Comparison of ENCODE assay signal across 10 cellular contexts in the genomic region with DNA sequence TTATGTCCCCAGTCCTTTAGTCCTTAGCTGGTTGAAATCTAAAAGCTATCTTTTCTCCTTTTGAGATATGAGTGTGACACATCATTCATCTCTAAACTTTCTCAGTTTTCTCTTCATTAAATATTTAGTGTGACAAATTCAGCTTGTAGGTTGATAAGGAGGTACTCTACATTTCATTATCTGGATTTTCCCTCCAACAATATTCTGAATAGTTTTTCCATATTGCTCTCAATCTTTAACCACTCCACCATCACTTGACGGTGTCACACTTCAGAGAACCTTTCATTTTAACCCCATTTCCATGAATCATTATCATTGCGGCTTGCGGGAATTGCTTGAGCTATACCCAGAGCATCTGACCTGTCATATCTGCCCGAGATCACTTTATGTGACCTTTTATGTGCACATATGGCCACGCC. TPM values are rescaled to one million over a fixed set of nuclear protein-coding genes. Genes with fewer than 3 reads are reported as not detected.
DNase-seq lines count a peak whose midpoint lies in the region; ATAC-seq and TF ChIP-seq lines count a peak whose summit lies in the region.
"Had no signal": no experiment of that assay in that cellular context is flagged by ENCODE, and none has a peak within 500 bp of the region (broad histone marks: within the 10 kb centered on the region; RNA-seq: fewer than 3 reads in every experiment).

No MANE protein-coding gene starts in this region.

- peaks cover 14% of the 10 kb centered on the region for H3F3A ChIP-seq in smooth muscle cell (ENCODE audit: low read depth)

- TF ChIP-seq POLR2A in erythroblast (IDR thresholded peaks at IDR 0.05; ENCODE audit: low read length) = no peak

- H3K79me2 ChIP-seq in smooth muscle cell (ENCODE audit: low read depth) = no peaks in the 10 kb centered on the region

- H3K27ac ChIP-seq in smooth muscle cell (ENCODE audit: low read depth) (peak overlapping the region; percentile 81), coronary artery (peak overlapping the region in 1 of 2 donors; percentile 75)

- H4K20me1 ChIP-seq in smooth muscle cell (ENCODE audit: low read depth) = no peaks in the 10 kb centered on the region

- no peaks in the 10 kb centered on the region for H3K9me3 ChIP-seq in smooth muscle cell (replicated peaks; ENCODE audit: low read depth)

- TF ChIP-seq CTCF in smooth muscle cell (IDR thresholded peaks at IDR 0.05; ENCODE audit: borderline replicate concordance, insufficient read depth, poor library complexity, severe bottlenecking) = no peak
- TF ChIP-seq CTCF in coronary artery (IDR thresholded peaks at IDR 0.05) = no peak

- no peaks in the 10 kb centered on the region for H3K4me1 ChIP-seq in smooth muscle cell (ENCODE audit: low read depth)

- 75% methylated on average over 5 of the region's 5 CpGs for WGBS in smooth muscle cell (ENCODE audit: low lambda C conversion rate)

- intact Hi-C loops in sciatic nerve (cut with DNase I) = no loop called here

- ATAC-seq in GM18909 (IDR thresholded peaks at IDR 0.05; ENCODE audit: poor library complexity, unreplicated experiment) = peak; percentile 82
- peak; percentile 60 for ATAC-seq in HG03039 (IDR thresholded peaks at IDR 0.05; ENCODE audit: unreplicated experiment)
- ATAC-seq in sciatic nerve = no peak

- H3K4me3 ChIP-seq in smooth muscle cell (no peak overlapping the region), coronary artery (no peak overlapping the region)
- H3K4me3 ChIP-seq: skin epidermis had no signal

- peak; percentile 43 to 64 for DNase-seq in activated CD4-positive, alpha-beta T cell treated with anti-CD3 and anti-CD28 coated beads, Interleukin-2, amount 50 U/mL, for 48 hours
- DNase-seq in smooth muscle cell (lab: John Stamatoyannopoulos, UW; ENCODE audit: unreplicated experiment) (no peak), sciatic nerve (ENCODE audit: low spot score) (no peak), coronary artery (ENCODE audit: low spot score) (no peak), erythroblast (lab: John Stamatoyannopoulos, UW) (no peak), T1000 (lab: John Stamatoyannopoulos, UW) (no peak)

- H3K9ac ChIP-seq in smooth muscle cell (ENCODE audit: low read depth) = peak overlapping the region; percentile 25

- H3K36me3 ChIP-seq in smooth muscle cell (ENCODE audit: low read depth) = no peaks in the 10 kb centered on the region

- H3K27me3 ChIP-seq in smooth muscle cell (ENCODE audit: low read depth) = no peaks in the 10 kb centered on the region

- peak overlapping the region; percentile 17 for H2AFZ ChIP-seq in smooth muscle cell (ENCODE audit: low read depth)

- H3K4me2 ChIP-seq in smooth muscle cell = peak overlapping the region; percentile 21

RNA-seq across cellular contexts. Expression of gene ATP8B4, which starts 16.1 kb away (rescaled TPM):
- 60.5 and 63.9 TPM in 2 replicates for total RNA-seq in smooth muscle cell
- polyA plus RNA-seq in smooth muscle cell = 21.7 and 25.5 TPM in 2 replicates
- 16.5 TPM for total RNA-seq in sciatic nerve

RNA-seq across cellular contexts. Expression of gene SLC27A2, which starts 46.9 kb away (rescaled TPM):
- total RNA-seq in smooth muscle cell (0.31 and 1.6 TPM in 2 replicates), sciatic nerve (0.36 TPM)
- polyA plus RNA-seq in smooth muscle cell = 0.21 TPM in 1 of 2 replicates, not detected in the other
- total RNA-seq: cardiac septum had no signal

Comparison
In these comparisons a context has a peak if more than half of its experiments do, and no peak if none do; other contexts are left out.
1. DNase-seq: peak in activated CD4-positive, alpha-beta T cell treated with anti-CD3 and anti-CD28 coated beads, Interleukin-2, amount 50 U/mL, for 48 hours (2 of 2); none in smooth muscle cell (single experiment), sciatic nerve (single experiment), coronary artery (single experiment), erythroblast (0 of 2) and T1000 (single experiment).